ENCODE assay signal across 1 cellular context in genomic region chr9:123894822-123895221, GRCh38.
TF ChIP-seq lines count a peak whose summit lies in the region.

No MANE protein-coding gene starts in this region.

TF ChIP-seq in GM12878, 131 proteins besides CTCF, POLR2A, EP300 and RAD21:
- TF ChIP-seq YY1 (IDR thresholded peaks at IDR 0.05; ENCODE audit: low read depth, low read length) (peak; percentile 80), ZNF384 (IDR thresholded peaks at IDR 0.05; ENCODE audit: borderline replicate concordance, low read depth, low read length) (peak; percentile 86), TCF12 (IDR thresholded peaks at IDR 0.05; ENCODE audit: low read depth, low read length) (0 out of 2 replicates have a peak, but pooled peaks have one; percentile 15), ZSCAN29 (IDR thresholded peaks at IDR 0.05) (no peak), SREBF1 (IDR thresholded peaks at IDR 0.05; ENCODE audit: low read length) (no peak), SUZ12 (IDR thresholded peaks at IDR 0.05; ENCODE audit: unreplicated experiment) (no peak), BACH1 (IDR thresholded peaks at IDR 0.05; ENCODE audit: borderline replicate concordance) (no peak)
